Comparison of ENCODE assay signal across 20 cellular contexts in the genomic region with DNA sequence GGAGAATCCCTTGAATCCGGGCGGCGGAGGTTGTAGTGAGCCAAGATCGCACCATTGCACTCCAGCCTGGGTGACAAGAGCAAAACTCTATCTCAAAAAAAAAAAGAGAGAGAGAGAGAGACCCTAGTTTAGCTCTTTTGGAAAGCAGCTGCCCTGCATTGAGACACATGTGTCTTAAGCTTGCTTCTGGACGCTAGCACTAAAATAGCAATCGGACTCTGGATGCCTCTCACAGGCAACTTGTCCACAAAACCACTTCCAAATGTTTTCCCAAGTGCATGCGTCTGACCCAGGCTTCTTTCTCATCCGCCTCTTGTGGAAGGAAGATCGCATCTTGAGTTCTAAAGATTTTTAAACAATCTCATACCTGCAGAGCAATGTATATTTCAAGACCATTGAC.
DNase-seq lines count a peak whose midpoint lies in the region; ATAC-seq and TF ChIP-seq lines count a peak whose summit lies in the region.
"Had no signal": no experiment of that assay in that cellular context is flagged by ENCODE, and none has a peak within 500 bp of the region (broad histone marks: within the 10 kb centered on the region; RNA-seq: fewer than 3 reads in every experiment).

No MANE protein-coding gene starts in this region.

- peaks cover 48% of the 10 kb centered on the region for H3K4me1 ChIP-seq in DND-41 (ENCODE audit: insufficient read depth, low read length)
- H3K4me1 ChIP-seq in skeletal muscle tissue (ENCODE audit: control insufficient read depth in 3 of 3, insufficient read depth in 3 of 3, low read length in 3 of 3) = peaks cover 17 to 33% (median 32%) of the 10 kb centered on the region in 3 donors
- H3K4me1 ChIP-seq: HAP-1 had no signal

- CTCF ChIA-PET in WTC11 (lab: Charles Lee) = interaction anchor here (1.0 kb wide), 1 partner anchor 24 kb away, joined by 3 read pairs; no protein-coding TSS in a partner anchor

- H3K4me1 Mint-ChIP-seq in WTC11 = peaks cover 57% of the 10 kb centered on the region
- H3K4me1 Mint-ChIP-seq in nephron = peaks cover 55% of the 10 kb centered on the region

- H3K27me3 Mint-ChIP-seq in WTC11 (ENCODE audit: low read depth) = no peaks in the 10 kb centered on the region
- peaks cover 7% of the 10 kb centered on the region for H3K27me3 Mint-ChIP-seq in nephron (ENCODE audit: low read depth)

- no peaks in the 10 kb centered on the region for H4K20me1 ChIP-seq in DND-41 (ENCODE audit: insufficient read depth, low read length)

- H3K27me3 ChIP-seq in DND-41 (ENCODE audit: insufficient read depth, low read length, poor library complexity) (no peaks in the 10 kb centered on the region), skeletal muscle tissue (ENCODE audit: control insufficient read depth in 3 of 3, insufficient read depth in 3 of 3, low read length in 3 of 3) (no peaks in the 10 kb centered on the region)

- H3K36me3 ChIP-seq in DND-41 (ENCODE audit: insufficient read depth, low read length) = peaks cover 4% of the 10 kb centered on the region; the same call in 1 of the 2 replicates
- H3K36me3 ChIP-seq in skeletal muscle tissue (ENCODE audit: control insufficient read depth in 3 of 3, insufficient read depth in 3 of 3, low read length in 3 of 3) = no peaks in the 10 kb centered on the region
- H3K36me3 ChIP-seq: HAP-1 had no signal

- peaks cover 93% of the 10 kb centered on the region for H3K79me2 ChIP-seq in DND-41 (ENCODE audit: insufficient read depth, low read length)

- H3K27ac Mint-ChIP-seq in WTC11 = peak overlapping the region; percentile 12; the same call in 1 of the 2 replicates
- peak overlapping the region; percentile 19 to 65 (median 52) for H3K27ac Mint-ChIP-seq in nephron

- TF ChIP-seq CTCF in DND-41 (IDR thresholded peaks at IDR 0.05; ENCODE audit: borderline replicate concordance, extremely low read depth, low read length, poor library complexity, severe bottlenecking) = no peak
- no peak for TF ChIP-seq CTCF in WTC11 (IDR thresholded peaks at IDR 0.05)
- TF ChIP-seq CTCF in nephron (IDR thresholded peaks at IDR 0.05; ENCODE audit: unreplicated experiment in 3 of 3) = no peak

- no peak overlapping the region for H3K9ac ChIP-seq in DND-41 (ENCODE audit: low read depth, low read length)
- peak overlapping the region; percentile 45 to 54 (median 51) for H3K9ac ChIP-seq in skeletal muscle tissue (ENCODE audit: low read depth in 1 of 3, low read length in 3 of 3)
- H3K9ac ChIP-seq: GM23248 had no signal

- no peak for ATAC-seq in DND-41 (ENCODE audit: insufficient read depth, low read depth)
- no peak for ATAC-seq in WTC11
- no peak for ATAC-seq in HG02678 (IDR thresholded peaks at IDR 0.05; ENCODE audit: unreplicated experiment)
- ATAC-seq in HG03039 (IDR thresholded peaks at IDR 0.05; ENCODE audit: unreplicated experiment) = no peak
- ATAC-seq: CD8-positive, alpha-beta T cell; PC-3 had no signal

- no peak overlapping the region for H3K4me2 ChIP-seq in DND-41 (ENCODE audit: insufficient read depth, low read length)

- H3K4me3 Mint-ChIP-seq in WTC11 (no peak overlapping the region), nephron (peak overlapping the region in 1 of 3 experiments; percentile 52)
- H3K4me3 Mint-ChIP-seq: CD8-positive, alpha-beta T cell had no signal

- DNase-seq in DND-41 = no peak
- no peak for DNase-seq in WTC11 (ENCODE audit: low spot score)
- no peak for DNase-seq in KBM-7
- DNase-seq: C1 segment of cervical spinal cord; CD8-positive, alpha-beta T cell; DMS153; GM23248; KG1; NCI-H1092 treated with DMSO at 0.1 percent for 48 hours; NCI-H146; NCI-H2081; NCI-H446; NCI-H526 treated with DMSO at 0.1 percent for 48 hours; PC-3; SHP77 had no signal

- H2AFZ ChIP-seq in DND-41 (ENCODE audit: low read depth, low read length) = no peak overlapping the region
- H2AFZ ChIP-seq: GM23248 had no signal

- H3K27ac ChIP-seq in DND-41 (ENCODE audit: low read length) (peak overlapping the region; percentile 96), skeletal muscle tissue (ENCODE audit: low read depth, low read length) (no peak overlapping the region)
- H3K27ac ChIP-seq: GM23248 had no signal

- H3K9me3 ChIP-seq in DND-41 (ENCODE audit: insufficient read depth, low read length, severe bottlenecking) (no peaks in the 10 kb centered on the region), skeletal muscle tissue (ENCODE audit: control insufficient read depth in 3 of 3, low read length in 3 of 3) (no peaks in the 10 kb centered on the region)
- H3K9me3 ChIP-seq: HAP-1 had no signal

- H3K4me3 ChIP-seq in DND-41 (ENCODE audit: low read depth in 1 of 2, low read length in 2 of 2) = no peak overlapping the region
- H3K4me3 ChIP-seq in skeletal muscle tissue (ENCODE audit: low read length in 3 of 3) = peak overlapping the region in 1 of 3 donors; percentile 19
- H3K4me3 ChIP-seq: GM23248, HAP-1 had no signal

- H3K36me3 Mint-ChIP-seq in WTC11 (no peaks in the 10 kb centered on the region), nephron (ENCODE audit: low read depth) (no peaks in the 10 kb centered on the region)

- in situ Hi-C loops in KBM-7 (cut with MboI; ENCODE audit: low pct_unique_long_range_greater_than_20kb, low sequenced_read_pairs) = no loop called here

- H3K9me3 Mint-ChIP-seq in WTC11 (no peaks in the 10 kb centered on the region), nephron (no peaks in the 10 kb centered on the region)
- H3K9me3 Mint-ChIP-seq: CD8-positive, alpha-beta T cell had no signal

- POLR2A ChIA-PET in WTC11 (lab: Charles Lee) = no interaction called here

TF ChIP-seq in WTC11, 78 proteins besides CTCF, POLR2A, EP300 and RAD21:
- TF ChIP-seq ZNF138 (CRISPR knock-in tag; conservative IDR thresholded peaks at IDR 0.05) (no peak), FOXK1 (CRISPR knock-in tag; IDR thresholded peaks at IDR 0.05) (no peak)
- TF ChIP-seq, protein P1, sequence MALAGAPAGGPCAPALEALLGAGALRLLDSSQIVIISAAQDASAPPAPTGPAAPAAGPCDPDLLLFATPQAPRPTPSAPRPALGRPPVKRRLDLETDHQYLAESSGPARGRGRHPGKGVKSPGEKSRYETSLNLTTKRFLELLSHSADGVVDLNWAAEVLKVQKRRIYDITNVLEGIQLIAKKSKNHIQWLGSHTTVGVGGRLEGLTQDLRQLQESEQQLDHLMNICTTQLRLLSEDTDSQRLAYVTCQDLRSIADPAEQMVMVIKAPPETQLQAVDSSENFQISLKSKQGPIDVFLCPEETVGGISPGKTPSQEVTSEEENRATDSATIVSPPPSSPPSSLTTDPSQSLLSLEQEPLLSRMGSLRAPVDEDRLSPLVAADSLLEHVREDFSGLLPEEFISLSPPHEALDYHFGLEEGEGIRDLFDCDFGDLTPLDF (CRISPR knock-in tag; IDR thresholded peaks at IDR 0.05) = no peak
- TF ChIP-seq, protein P2, sequence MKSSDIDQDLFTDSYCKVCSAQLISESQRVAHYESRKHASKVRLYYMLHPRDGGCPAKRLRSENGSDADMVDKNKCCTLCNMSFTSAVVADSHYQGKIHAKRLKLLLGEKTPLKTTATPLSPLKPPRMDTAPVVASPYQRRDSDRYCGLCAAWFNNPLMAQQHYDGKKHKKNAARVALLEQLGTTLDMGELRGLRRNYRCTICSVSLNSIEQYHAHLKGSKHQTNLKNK (CRISPR knock-in tag; IDR thresholded peaks at IDR 0.05) = no peak
